9 cellular contexts compared by ENCODE assay signal in the genomic region with DNA sequence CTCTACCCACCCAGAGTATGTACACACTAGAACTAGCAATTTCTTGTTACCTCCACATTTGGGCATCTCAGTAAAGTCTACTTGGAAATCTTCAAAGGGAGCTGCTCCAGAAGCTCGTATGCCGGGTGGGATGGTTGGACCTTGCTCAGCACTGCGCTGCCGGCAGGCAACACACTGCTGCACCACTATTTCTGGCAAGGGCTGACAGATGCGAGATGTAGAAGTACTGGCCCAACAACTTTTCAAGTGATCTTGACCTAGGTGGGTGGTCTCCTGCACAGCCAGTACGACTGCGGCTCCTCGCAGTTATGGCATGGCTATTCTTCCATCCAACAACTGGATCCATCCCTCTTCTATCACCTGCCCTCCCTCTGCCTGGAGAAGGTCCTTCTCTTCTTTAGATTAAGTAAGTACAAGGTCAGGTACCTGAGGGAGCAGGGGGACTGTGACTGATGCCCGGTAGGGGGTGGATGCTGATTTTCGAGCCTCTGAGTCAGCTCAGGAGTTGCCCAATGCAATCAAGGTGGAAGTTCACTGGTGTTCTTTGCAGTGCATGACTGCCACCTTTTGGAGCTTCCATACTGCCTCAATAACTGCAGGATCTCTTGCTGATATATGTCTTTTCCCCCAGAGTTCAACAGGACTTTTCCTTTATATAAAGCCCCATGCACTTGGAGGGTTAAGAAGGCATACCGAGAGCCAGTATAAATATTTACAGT.
A peak's percentile ranks its signal among the peaks of the same experiment; 100 is the strongest.
DNase-seq lines count a peak whose midpoint lies in the region; ATAC-seq and TF ChIP-seq lines count a peak whose summit lies in the region.
"Had no signal": no experiment of that assay in that cellular context is flagged by ENCODE, and none has a peak within 500 bp of the region (broad histone marks: within the 10 kb centered on the region; RNA-seq: fewer than 3 reads in every experiment).

No MANE protein-coding gene starts in this region.

- no peak for TF ChIP-seq EP300 in esophagus muscularis mucosa (IDR thresholded peaks at IDR 0.05)

- intact Hi-C loops in ascending aorta (cut with DNase I) (no loop called here), left lung (cut with DNase I) (no loop called here), testis (cut with DNase I; ENCODE audit: low total_unique reads) (no loop called here), dorsolateral prefrontal cortex (cut with DNase I) (no loop called here), esophagus muscularis mucosa (cut with DNase I) (no loop called here)

- H3K27me3 ChIP-seq in BJ (ENCODE audit: control insufficient read depth, insufficient read depth, low read length) (peaks cover 4% of the 10 kb centered on the region; the same call in 1 of the 2 replicates), ascending aorta (no peaks in the 10 kb centered on the region), left lung (no peaks in the 10 kb centered on the region), testis (no peaks in the 10 kb centered on the region), dorsolateral prefrontal cortex (no peaks in the 10 kb centered on the region), esophagus muscularis mucosa (peaks cover 0 to 5% (median 0%) of the 10 kb centered on the region in 4 donors)
- H3K27me3 ChIP-seq: uterus had no signal

- WGBS in testis, 2 donors = 82 to 86% methylated on average over 8 to 11 of the region's 11 CpGs
- 80% methylated on average over 10 of the region's 11 CpGs for WGBS in esophagus muscularis mucosa

- CTCF ChIA-PET in BJ (lab: Yijun Ruan, JAX) = interaction anchor here (0.7 to 1.7 kb wide), 11 partner anchors 9 to 372 kb away, joined by 3 to 10 read pairs (median 4); partner anchors contain the start of gene AFTPH

- H3K27ac ChIP-seq in ascending aorta (no peak overlapping the region), left lung (no peak overlapping the region), testis (no peak overlapping the region), dorsolateral prefrontal cortex (no peak overlapping the region), esophagus muscularis mucosa (replicated peaks in 1 of 4) (no peak overlapping the region)
- H3K27ac ChIP-seq: uterus had no signal

- peak; percentile 94 for ATAC-seq in left lung
- ATAC-seq in GM21515 (IDR thresholded peaks at IDR 0.05; ENCODE audit: unreplicated experiment) = no peak

- H3K9me3 ChIP-seq in ascending aorta (no peaks in the 10 kb centered on the region), left lung (peaks cover 0 to 10% of the 10 kb centered on the region in 2 donors), testis (no peaks in the 10 kb centered on the region), esophagus muscularis mucosa (peaks cover 0 to 7% (median 4%) of the 10 kb centered on the region in 4 donors)
- H3K9me3 ChIP-seq: uterus had no signal

- H3K4me1 ChIP-seq in ascending aorta (no peaks in the 10 kb centered on the region), left lung (no peaks in the 10 kb centered on the region), testis (no peaks in the 10 kb centered on the region), esophagus muscularis mucosa (no peaks in the 10 kb centered on the region)
- H3K4me1 ChIP-seq: uterus had no signal

- no peak for DNase-seq in BJ (ENCODE audit: low read depth)
- DNase-seq in HS-5 (ENCODE audit: low read depth) = peak; percentile 37
- peak in 1 of 2 donors; percentile 67 for DNase-seq in ascending aorta (ENCODE audit: low spot score in 2 of 2)
- DNase-seq in left lung = no peak
- no peak for DNase-seq in testis
- DNase-seq in dorsolateral prefrontal cortex = no peak
- DNase-seq in esophagus muscularis mucosa (ENCODE audit: extremely low spot score) = no peak
- DNase-seq: uterus had no signal

- TF ChIP-seq CTCF in BJ (IDR thresholded peaks at IDR 0.05; ENCODE audit: insufficient read depth, low read depth, low read length) = peak; percentile 47
- TF ChIP-seq CTCF in ascending aorta (IDR thresholded peaks at IDR 0.05) = peak; percentile 18 to 45 (median 22)
- TF ChIP-seq CTCF in left lung (IDR thresholded peaks at IDR 0.05) = no peak
- no peak for TF ChIP-seq CTCF in testis (IDR thresholded peaks at IDR 0.05)
- TF ChIP-seq CTCF in dorsolateral prefrontal cortex (IDR thresholded peaks at IDR 0.05 in 54 of 56, conservative IDR thresholded peaks at IDR 0.05 in 2 of 56; ENCODE audit: low read depth in 1 of 56, partially characterized antibody in 56 of 56) = peak in 11 of 56 donors; percentile 7 to 30 (median 21)
- no peak for TF ChIP-seq CTCF in esophagus muscularis mucosa (IDR thresholded peaks at IDR 0.05)

- POLR2A ChIA-PET in BJ (lab: Charles Lee) = no interaction called here

- no peak for TF ChIP-seq POLR2A in testis (IDR thresholded peaks at IDR 0.05)
- TF ChIP-seq POLR2A in esophagus muscularis mucosa (IDR thresholded peaks at IDR 0.05; ENCODE audit: low read depth) = no peak

- H3K4me3 ChIP-seq in BJ (ENCODE audit: low read depth, low read length) (no peak overlapping the region), ascending aorta (no peak overlapping the region), left lung (no peak overlapping the region), testis (no peak overlapping the region), dorsolateral prefrontal cortex (no peak overlapping the region), esophagus muscularis mucosa (no peak overlapping the region)
- H3K4me3 ChIP-seq: uterus had no signal

- H3K36me3 ChIP-seq in BJ (ENCODE audit: control insufficient read depth, insufficient read depth, low read length) (no peaks in the 10 kb centered on the region), ascending aorta (no peaks in the 10 kb centered on the region), left lung (no peaks in the 10 kb centered on the region), testis (ENCODE audit: low read depth, missing control alignments) (no peaks in the 10 kb centered on the region), esophagus muscularis mucosa (no peaks in the 10 kb centered on the region)
- H3K36me3 ChIP-seq: uterus had no signal

Comparison
In these comparisons a context has a peak if more than half of its experiments do, and no peak if none do; other contexts are left out.
1. CTCF ChIP-seq: peak in BJ (single experiment) and ascending aorta (3 of 3); none in left lung (0 of 2), testis (0 of 3) and esophagus muscularis mucosa (0 of 3).